24 cellular contexts compared by ENCODE assay signal in genomic region chr11:102829671-102830070, GRCh38. TPM values are rescaled to one million over a fixed set of nuclear protein-coding genes. Genes with fewer than 3 reads are reported as not detected.
"Had no signal": no experiment of that assay in that cellular context is flagged by ENCODE, and none has a peak within 500 bp of the region (broad histone marks: within the 10 kb centered on the region; RNA-seq: fewer than 3 reads in every experiment).

No MANE protein-coding gene starts in this region.

- ATAC-seq: activated naive CD4-positive, alpha-beta T cell treated with anti-CD3 and anti-CD28 coated beads, Interleukin-2, amount 50 U/mL, for 72 hours; activated T-cell treated with anti-CD3 and anti-CD28 coated beads, Interleukin-2, amount 50 U/mL, for 72 hours; left lobe of liver; natural killer cell treated with Interleukin-12 subunit alpha and Interleukin-12 subunit beta and Interleukin-15 and Interleukin-18, amount 100 ng/mL, for 72 hours; sciatic nerve had no signal

- H3K4me2 ChIP-seq: smooth muscle cell had no signal

- H3K9ac ChIP-seq: parathyroid adenoma had no signal

- DNase-seq: activated CD4-positive, alpha-beta T cell treated with anti-CD3 and anti-CD28 coated beads, Interleukin-2, amount 50 U/mL, for 1 hour; activated CD4-positive, CD25-positive, alpha-beta regulatory T cell treated with anti-CD3 and anti-CD28 coated beads, Interleukin-2, amount 50 U/mL, for 72 hours; activated CD8-positive, alpha-beta memory T cell treated with anti-CD3 and anti-CD28 coated beads, Interleukin-2, amount 50 U/mL, for 4 hours; activated effector memory CD4-positive, alpha-beta T cell treated with anti-CD3 and anti-CD28 coated beads, Interleukin-2, amount 50 U/mL, for 16 hours; activated T-cell treated with anti-CD3 and anti-CD28 coated beads, Interleukin-2, amount 50 U/mL, for 72 hours; adrenal gland; effector CD8-positive, alpha-beta T cell; glutamatergic neuron; kidney; stimulated activated CD4-positive, alpha-beta T cell treated with anti-CD3 and anti-CD28 coated beads, Interleukin-4, amount 100 ng/mL, for 1 hour; stomach; testis; upper lobe of left lung had no signal

- H3K27ac ChIP-seq: adrenal gland, parathyroid adenoma, stomach, testis, upper lobe of left lung had no signal

- H3K27me3 ChIP-seq: stomach, testis, upper lobe of left lung had no signal

- H3K36me3 ChIP-seq: adrenal gland, stomach, upper lobe of left lung had no signal

- H2AFZ ChIP-seq: parathyroid adenoma had no signal

- H3K79me2 ChIP-seq: parathyroid adenoma had no signal

- H3K4me1 ChIP-seq: adrenal gland, parathyroid adenoma, testis had no signal

- H3K9me3 ChIP-seq: adrenal gland, stomach, testis, upper lobe of left lung had no signal

- H3K4me3 ChIP-seq: adrenal gland, lung, smooth muscle cell, stomach, testis, upper lobe of left lung had no signal

RNA-seq across cellular contexts. Expression of gene MMP3, which starts 13.7 kb away (rescaled TPM):
- total RNA-seq: activated naive CD4-positive, alpha-beta T cell treated with anti-CD3 and anti-CD28 coated beads, Interleukin-2, amount 50 U/mL, for 72 hours; activated T-cell treated with anti-CD3 and anti-CD28 coated beads, Interleukin-2, amount 50 U/mL, for 72 hours; astrocyte; cerebellum; endothelial cell of umbilical vein; left lobe of liver; mesothelial cell of epicardium; natural killer cell treated with Interleukin-12 subunit alpha and Interleukin-12 subunit beta and Interleukin-15 and Interleukin-18, amount 100 ng/mL, for 72 hours; testis had no signal
- polyA plus RNA-seq: adrenal gland, endothelial cell of umbilical vein had no signal

RNA-seq across cellular contexts. Expression of gene MMP1, which starts 31.7 kb away (rescaled TPM):
- total RNA-seq: activated naive CD4-positive, alpha-beta T cell treated with anti-CD3 and anti-CD28 coated beads, Interleukin-2, amount 50 U/mL, for 72 hours; activated T-cell treated with anti-CD3 and anti-CD28 coated beads, Interleukin-2, amount 50 U/mL, for 72 hours; adrenal gland; cerebellum; left lobe of liver; natural killer cell treated with Interleukin-12 subunit alpha and Interleukin-12 subunit beta and Interleukin-15 and Interleukin-18, amount 100 ng/mL, for 72 hours had no signal

RNA-seq across cellular contexts. Expression of gene MMP12, which starts 45.1 kb away (rescaled TPM):
- total RNA-seq: activated naive CD4-positive, alpha-beta T cell treated with anti-CD3 and anti-CD28 coated beads, Interleukin-2, amount 50 U/mL, for 72 hours; activated T-cell treated with anti-CD3 and anti-CD28 coated beads, Interleukin-2, amount 50 U/mL, for 72 hours; adrenal gland; astrocyte; cerebellum; endothelial cell of umbilical vein; kidney; left lobe of liver; mesothelial cell of epicardium; natural killer cell treated with Interleukin-12 subunit alpha and Interleukin-12 subunit beta and Interleukin-15 and Interleukin-18, amount 100 ng/mL, for 72 hours; stomach had no signal
- polyA plus RNA-seq: adrenal gland, endothelial cell of umbilical vein had no signal

RNA-seq across cellular contexts. Expression of gene MMP10, which starts 49.2 kb away (rescaled TPM):
- total RNA-seq: activated naive CD4-positive, alpha-beta T cell treated with anti-CD3 and anti-CD28 coated beads, Interleukin-2, amount 50 U/mL, for 72 hours; adrenal gland; cerebellum; kidney; left lobe of liver; mesothelial cell of epicardium; natural killer cell treated with Interleukin-12 subunit alpha and Interleukin-12 subunit beta and Interleukin-15 and Interleukin-18, amount 100 ng/mL, for 72 hours; sciatic nerve had no signal
- polyA plus RNA-seq: adrenal gland had no signal
